In the genomic region with DNA sequence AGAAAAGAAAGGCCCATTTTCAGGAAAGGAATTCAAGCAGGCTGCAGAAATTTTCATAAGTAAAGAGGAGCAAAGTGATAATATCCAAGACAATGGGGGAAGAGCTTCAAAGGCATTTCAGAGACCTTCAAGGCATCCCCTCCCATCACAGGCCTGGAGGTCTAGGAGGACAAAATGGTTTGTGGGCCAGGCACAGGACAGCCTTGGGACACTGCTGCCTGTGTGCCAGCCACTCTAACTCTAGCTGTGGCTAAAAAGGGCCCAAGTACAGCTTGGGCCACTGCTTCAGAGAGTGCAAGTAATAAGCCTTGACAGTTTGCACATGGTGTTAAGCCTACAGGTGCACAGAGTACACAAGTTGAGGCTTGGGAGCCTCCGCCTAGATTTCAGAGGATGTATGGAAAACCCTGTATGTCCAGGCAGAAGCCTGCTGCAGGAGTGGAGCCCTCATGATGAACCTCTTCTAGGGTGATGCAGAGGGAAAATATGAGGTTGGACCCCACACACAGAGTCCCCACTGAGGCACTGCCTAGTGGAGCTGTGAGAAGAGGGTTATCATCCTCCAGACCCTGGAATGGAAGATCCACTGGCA, we compare ENCODE assay signal across 2 cellular contexts.
TF ChIP-seq lines count a peak whose summit lies in the region.

No MANE protein-coding gene starts in this region.

TF ChIP-seq in A549, 52 proteins besides CTCF, POLR2A, EP300 and RAD21:
- TF ChIP-seq, protein P1, sequence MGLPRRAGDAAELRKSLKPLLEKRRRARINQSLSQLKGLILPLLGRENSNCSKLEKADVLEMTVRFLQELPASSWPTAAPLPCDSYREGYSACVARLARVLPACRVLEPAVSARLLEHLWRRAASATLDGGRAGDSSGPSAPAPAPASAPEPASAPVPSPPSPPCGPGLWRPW (IDR thresholded peaks at IDR 0.05) = no peak
- peak; percentile 97 for TF ChIP-seq ZFP36 (IDR thresholded peaks at IDR 0.05; ENCODE audit: borderline replicate concordance, partially characterized antibody)

TF ChIP-seq in GM23338, 12 proteins besides CTCF, POLR2A, EP300 and RAD21:
- no peak for TF ChIP-seq NANOG (IDR thresholded peaks at IDR 0.05; ENCODE audit: borderline replicate concordance)
- TF ChIP-seq, protein P2, sequence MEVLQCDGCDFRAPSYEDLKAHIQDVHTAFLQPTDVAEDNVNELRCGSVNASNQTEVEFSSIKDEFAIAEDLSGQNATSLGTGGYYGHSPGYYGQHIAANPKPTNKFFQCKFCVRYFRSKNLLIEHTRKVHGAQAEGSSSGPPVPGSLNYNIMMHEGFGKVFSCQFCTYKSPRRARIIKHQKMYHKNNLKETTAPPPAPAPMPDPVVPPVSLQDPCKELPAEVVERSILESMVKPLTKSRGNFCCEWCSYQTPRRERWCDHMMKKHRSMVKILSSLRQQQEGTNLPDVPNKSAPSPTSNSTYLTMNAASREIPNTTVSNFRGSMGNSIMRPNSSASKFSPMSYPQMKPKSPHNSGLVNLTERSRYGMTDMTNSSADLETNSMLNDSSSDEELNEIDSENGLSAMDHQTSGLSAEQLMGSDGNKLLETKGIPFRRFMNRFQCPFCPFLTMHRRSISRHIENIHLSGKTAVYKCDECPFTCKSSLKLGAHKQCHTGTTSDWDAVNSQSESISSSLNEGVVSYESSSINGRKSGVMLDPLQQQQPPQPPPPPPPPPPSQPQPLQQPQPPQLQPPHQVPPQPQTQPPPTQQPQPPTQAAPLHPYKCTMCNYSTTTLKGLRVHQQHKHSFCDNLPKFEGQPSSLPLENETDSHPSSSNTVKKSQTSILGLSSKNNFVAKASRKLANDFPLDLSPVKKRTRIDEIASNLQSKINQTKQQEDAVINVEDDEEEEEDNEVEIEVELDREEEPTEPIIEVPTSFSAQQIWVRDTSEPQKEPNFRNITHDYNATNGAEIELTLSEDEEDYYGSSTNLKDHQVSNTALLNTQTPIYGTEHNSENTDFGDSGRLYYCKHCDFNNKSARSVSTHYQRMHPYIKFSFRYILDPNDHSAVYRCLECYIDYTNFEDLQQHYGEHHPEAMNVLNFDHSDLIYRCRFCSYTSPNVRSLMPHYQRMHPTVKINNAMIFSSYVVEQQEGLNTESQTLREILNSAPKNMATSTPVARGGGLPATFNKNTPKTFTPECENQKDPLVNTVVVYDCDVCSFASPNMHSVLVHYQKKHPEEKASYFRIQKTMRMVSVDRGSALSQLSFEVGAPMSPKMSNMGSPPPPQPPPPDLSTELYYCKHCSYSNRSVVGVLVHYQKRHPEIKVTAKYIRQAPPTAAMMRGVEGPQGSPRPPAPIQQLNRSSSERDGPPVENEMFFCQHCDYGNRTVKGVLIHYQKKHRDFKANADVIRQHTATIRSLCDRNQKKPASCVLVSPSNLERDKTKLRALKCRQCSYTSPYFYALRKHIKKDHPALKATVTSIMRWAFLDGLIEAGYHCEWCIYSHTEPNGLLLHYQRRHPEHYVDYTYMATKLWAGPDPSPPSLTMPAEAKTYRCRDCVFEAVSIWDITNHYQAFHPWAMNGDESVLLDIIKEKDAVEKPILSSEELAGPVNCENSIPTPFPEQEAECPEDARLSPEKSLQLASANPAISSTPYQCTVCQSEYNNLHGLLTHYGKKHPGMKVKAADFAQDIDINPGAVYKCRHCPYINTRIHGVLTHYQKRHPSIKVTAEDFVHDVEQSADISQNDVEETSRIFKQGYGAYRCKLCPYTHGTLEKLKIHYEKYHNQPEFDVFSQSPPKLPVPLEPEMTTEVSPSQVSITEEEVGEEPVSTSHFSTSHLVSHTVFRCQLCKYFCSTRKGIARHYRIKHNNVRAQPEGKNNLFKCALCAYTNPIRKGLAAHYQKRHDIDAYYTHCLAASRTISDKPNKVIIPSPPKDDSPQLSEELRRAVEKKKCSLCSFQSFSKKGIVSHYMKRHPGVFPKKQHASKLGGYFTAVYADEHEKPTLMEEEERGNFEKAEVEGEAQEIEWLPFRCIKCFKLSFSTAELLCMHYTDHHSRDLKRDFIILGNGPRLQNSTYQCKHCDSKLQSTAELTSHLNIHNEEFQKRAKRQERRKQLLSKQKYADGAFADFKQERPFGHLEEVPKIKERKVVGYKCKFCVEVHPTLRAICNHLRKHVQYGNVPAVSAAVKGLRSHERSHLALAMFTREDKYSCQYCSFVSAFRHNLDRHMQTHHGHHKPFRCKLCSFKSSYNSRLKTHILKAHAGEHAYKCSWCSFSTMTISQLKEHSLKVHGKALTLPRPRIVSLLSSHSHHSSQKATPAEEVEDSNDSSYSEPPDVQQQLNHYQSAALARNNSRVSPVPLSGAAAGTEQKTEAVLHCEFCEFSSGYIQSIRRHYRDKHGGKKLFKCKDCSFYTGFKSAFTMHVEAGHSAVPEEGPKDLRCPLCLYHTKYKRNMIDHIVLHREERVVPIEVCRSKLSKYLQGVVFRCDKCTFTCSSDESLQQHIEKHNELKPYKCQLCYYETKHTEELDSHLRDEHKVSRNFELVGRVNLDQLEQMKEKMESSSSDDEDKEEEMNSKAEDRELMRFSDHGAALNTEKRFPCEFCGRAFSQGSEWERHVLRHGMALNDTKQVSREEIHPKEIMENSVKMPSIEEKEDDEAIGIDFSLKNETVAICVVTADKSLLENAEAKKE (CRISPR knock-in tag; IDR thresholded peaks at IDR 0.05) = no peak
- TF ChIP-seq EZH2phosphoT487 (IDR thresholded peaks at IDR 0.05; ENCODE audit: unreplicated experiment) = no peak
- TF ChIP-seq CREB1 (CRISPR knock-in tag; IDR thresholded peaks at IDR 0.05; ENCODE audit: low read depth) = no peak
- no peak for TF ChIP-seq ZNF114 (CRISPR knock-in tag; IDR thresholded peaks at IDR 0.05)
- TF ChIP-seq, protein P3, sequence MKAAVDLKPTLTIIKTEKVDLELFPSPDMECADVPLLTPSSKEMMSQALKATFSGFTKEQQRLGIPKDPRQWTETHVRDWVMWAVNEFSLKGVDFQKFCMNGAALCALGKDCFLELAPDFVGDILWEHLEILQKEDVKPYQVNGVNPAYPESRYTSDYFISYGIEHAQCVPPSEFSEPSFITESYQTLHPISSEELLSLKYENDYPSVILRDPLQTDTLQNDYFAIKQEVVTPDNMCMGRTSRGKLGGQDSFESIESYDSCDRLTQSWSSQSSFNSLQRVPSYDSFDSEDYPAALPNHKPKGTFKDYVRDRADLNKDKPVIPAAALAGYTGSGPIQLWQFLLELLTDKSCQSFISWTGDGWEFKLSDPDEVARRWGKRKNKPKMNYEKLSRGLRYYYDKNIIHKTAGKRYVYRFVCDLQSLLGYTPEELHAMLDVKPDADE (IDR thresholded peaks at IDR 0.05) = no peak
- no peak for TF ChIP-seq STAT1 (IDR thresholded peaks at IDR 0.05; ENCODE audit: unreplicated experiment)
- no peak for TF ChIP-seq JUNB (IDR thresholded peaks at IDR 0.05; ENCODE audit: unreplicated experiment)
- no peak for TF ChIP-seq ZNF331 (CRISPR knock-in tag; IDR thresholded peaks at IDR 0.05; ENCODE audit: low read depth)
- TF ChIP-seq EZH2 (IDR thresholded peaks at IDR 0.05; ENCODE audit: low read depth, unreplicated experiment) = no peak
- TF ChIP-seq, protein P4, sequence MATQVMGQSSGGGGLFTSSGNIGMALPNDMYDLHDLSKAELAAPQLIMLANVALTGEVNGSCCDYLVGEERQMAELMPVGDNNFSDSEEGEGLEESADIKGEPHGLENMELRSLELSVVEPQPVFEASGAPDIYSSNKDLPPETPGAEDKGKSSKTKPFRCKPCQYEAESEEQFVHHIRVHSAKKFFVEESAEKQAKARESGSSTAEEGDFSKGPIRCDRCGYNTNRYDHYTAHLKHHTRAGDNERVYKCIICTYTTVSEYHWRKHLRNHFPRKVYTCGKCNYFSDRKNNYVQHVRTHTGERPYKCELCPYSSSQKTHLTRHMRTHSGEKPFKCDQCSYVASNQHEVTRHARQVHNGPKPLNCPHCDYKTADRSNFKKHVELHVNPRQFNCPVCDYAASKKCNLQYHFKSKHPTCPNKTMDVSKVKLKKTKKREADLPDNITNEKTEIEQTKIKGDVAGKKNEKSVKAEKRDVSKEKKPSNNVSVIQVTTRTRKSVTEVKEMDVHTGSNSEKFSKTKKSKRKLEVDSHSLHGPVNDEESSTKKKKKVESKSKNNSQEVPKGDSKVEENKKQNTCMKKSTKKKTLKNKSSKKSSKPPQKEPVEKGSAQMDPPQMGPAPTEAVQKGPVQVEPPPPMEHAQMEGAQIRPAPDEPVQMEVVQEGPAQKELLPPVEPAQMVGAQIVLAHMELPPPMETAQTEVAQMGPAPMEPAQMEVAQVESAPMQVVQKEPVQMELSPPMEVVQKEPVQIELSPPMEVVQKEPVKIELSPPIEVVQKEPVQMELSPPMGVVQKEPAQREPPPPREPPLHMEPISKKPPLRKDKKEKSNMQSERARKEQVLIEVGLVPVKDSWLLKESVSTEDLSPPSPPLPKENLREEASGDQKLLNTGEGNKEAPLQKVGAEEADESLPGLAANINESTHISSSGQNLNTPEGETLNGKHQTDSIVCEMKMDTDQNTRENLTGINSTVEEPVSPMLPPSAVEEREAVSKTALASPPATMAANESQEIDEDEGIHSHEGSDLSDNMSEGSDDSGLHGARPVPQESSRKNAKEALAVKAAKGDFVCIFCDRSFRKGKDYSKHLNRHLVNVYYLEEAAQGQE (IDR thresholded peaks at IDR 0.05; ENCODE audit: unreplicated experiment) = no peak
- TF ChIP-seq POLR2AphosphoS5 (IDR thresholded peaks at IDR 0.05; ENCODE audit: low read depth) = no peak
